8 cellular contexts compared by ENCODE assay signal in genomic region chr7:102287082-102287464, GRCh38. TPM values are rescaled to one million over a fixed set of nuclear protein-coding genes. Genes with fewer than 3 reads are reported as not detected.
DNase-seq lines count a peak whose midpoint lies in the region; ATAC-seq, FAIRE-seq and TF ChIP-seq lines count a peak whose summit lies in the region.

No MANE protein-coding gene starts in this region.

- H4K20me1 ChIP-seq in Loucy (ENCODE audit: insufficient read depth, low read length, poor library complexity, severe bottlenecking): peaks cover 11% of the 10 kb centered on the region
- H4K20me1 ChIP-seq in H1 (replicated peaks in 1 of 2; ENCODE audit: control insufficient read depth in 1 of 2, insufficient read depth in 2 of 2, low read length in 2 of 2): peaks cover 8 to 31% of the 10 kb centered on the region in 2 experiments

- H2BK20ac ChIP-seq in H1 (ENCODE audit: low read length): no peak overlapping the region

- TF ChIP-seq EP300 in H1 (IDR thresholded peaks at IDR 0.05; ENCODE audit: borderline replicate concordance in 1 of 2, low read depth in 2 of 2, low read length in 2 of 2): no peak

- H4K8ac ChIP-seq in H1 (ENCODE audit: extremely low read depth, insufficient read depth, low read length) (no peak overlapping the region; the same call in 1 of the 2 replicates), neuronal stem cell (ENCODE audit: low read depth, low read length) (no peak overlapping the region)

- H2BK5ac ChIP-seq in H1 (ENCODE audit: low read depth, low read length) (no peak overlapping the region; the same call in 1 of the 2 replicates), neuronal stem cell (ENCODE audit: low read length) (peak overlapping the region; percentile 82)

- no peaks in the 10 kb centered on the region for H3K9me3 ChIP-seq in Loucy (ENCODE audit: insufficient read depth, low read depth, low read length)
- H3K9me3 ChIP-seq in H1 (ENCODE audit: insufficient read depth in 2 of 2, low read depth in 1 of 2, low read length in 1 of 2): no peaks in the 10 kb centered on the region
- H3K9me3 ChIP-seq in neuronal stem cell (replicated peaks in 1 of 2; ENCODE audit: control insufficient read depth in 2 of 2, insufficient read depth in 1 of 2, low read depth in 1 of 2, low read length in 2 of 2): no peaks in the 10 kb centered on the region

- POLR2A ChIA-PET in H1 (lab: Charles Lee; ENCODE audit: partially characterized antibody): interaction anchor here (1.3 to 1.5 kb wide), 5 partner anchors 9 to 712 kb away, joined by 4 to 9 read pairs (median 4); partner anchors contain the start of gene PRKRIP1

- H3K79me1 ChIP-seq in H1 (ENCODE audit: low read depth, low read length) (peaks cover 5% of the 10 kb centered on the region), neuronal stem cell (ENCODE audit: low read depth, low read length) (peaks cover 5% of the 10 kb centered on the region)

- H3F3A ChIP-seq in Loucy (ENCODE audit: low read depth): no peaks in the 10 kb centered on the region

- TF ChIP-seq RAD21 in H1 (IDR thresholded peaks at IDR 0.05 in 1 of 2, conservative IDR thresholded peaks at IDR 0.05 in 1 of 2; ENCODE audit: low read depth in 2 of 2, low read length in 2 of 2): no peak

- H3K79me2 ChIP-seq in Loucy (ENCODE audit: insufficient read depth, low read length): no peaks in the 10 kb centered on the region
- no peaks in the 10 kb centered on the region for H3K79me2 ChIP-seq in H1 (ENCODE audit: control insufficient read depth in 1 of 2, insufficient read depth in 2 of 2, low read length in 2 of 2)

- peaks cover 14% of the 10 kb centered on the region; the same call in 1 of the 2 replicates for H3K23me2 ChIP-seq in H1 (ENCODE audit: low read depth, low read length)

- H2AFZ ChIP-seq in Loucy (ENCODE audit: low read length): peak overlapping the region; percentile 61
- no peak overlapping the region for H2AFZ ChIP-seq in H1 (ENCODE audit: low read length)
- peak overlapping the region; percentile 97 for H2AFZ ChIP-seq in neuronal stem cell (ENCODE audit: low read length)

- H3K27ac ChIP-seq in H1 (ENCODE audit: low read depth, low read length): no peak overlapping the region
- no peak overlapping the region for H3K27ac ChIP-seq in neuronal stem cell (replicated peaks; ENCODE audit: low read length)

- H2AK5ac ChIP-seq in H1 (ENCODE audit: low read depth, low read length): no peak overlapping the region
- peak overlapping the region; percentile 61 for H2AK5ac ChIP-seq in neuronal stem cell (ENCODE audit: low read depth, low read length)

- no peak for TF ChIP-seq POLR2A in H1 (IDR thresholded peaks at IDR 0.05; ENCODE audit: control extremely low read depth in 1 of 2, low read depth in 2 of 2, low read length in 2 of 2)
- no peak for TF ChIP-seq POLR2A in H54 (IDR thresholded peaks at IDR 0.05; ENCODE audit: low read depth, low read length)

- H4K5ac ChIP-seq in H1 (ENCODE audit: insufficient read length, low read depth, low read length): no peak overlapping the region

- H3K14ac ChIP-seq in H1 (ENCODE audit: insufficient read length): no peak overlapping the region
- H3K14ac ChIP-seq in neuronal stem cell (ENCODE audit: low read length): peak overlapping the region; percentile 99

- FAIRE-seq in H1 (lab: Jason Lieb, UNC): no peak
- FAIRE-seq in H54 (lab: Jason Lieb, UNC): no peak

- H3K9ac ChIP-seq in Loucy (ENCODE audit: low read depth, low read length, poor library complexity, severe bottlenecking) (peak overlapping the region; percentile 64), H1 (replicated peaks in 1 of 4; ENCODE audit: extremely low read depth in 1 of 4, low read depth in 3 of 4, low read length in 3 of 4) (peak overlapping the region in 2 of 4 experiments; percentile 16 to 20; a peak in 1 of 7 replicates), neuronal stem cell (ENCODE audit: low read depth, low read length, poor library complexity) (peak overlapping the region; percentile 99)

- ATAC-seq in GM19351 (IDR thresholded peaks at IDR 0.05; ENCODE audit: unreplicated experiment): peak; percentile 3
- ATAC-seq in GM21360 (IDR thresholded peaks at IDR 0.05; ENCODE audit: unreplicated experiment): no peak
- ATAC-seq in HG03025 (IDR thresholded peaks at IDR 0.05; ENCODE audit: low FRiP score, unreplicated experiment): no peak

- H2BK120ac ChIP-seq in H1 (replicated peaks; ENCODE audit: low read depth, low read length): no peak overlapping the region
- H2BK120ac ChIP-seq in neuronal stem cell (ENCODE audit: low read depth, low read length): no peak overlapping the region

- peak overlapping the region; percentile 87 for H3K4me3 ChIP-seq in Loucy (ENCODE audit: low read length, poor library complexity, severe bottlenecking)
- peak overlapping the region; percentile 71 to 97 (median 82) for H3K4me3 ChIP-seq in H1 (ENCODE audit: extremely low read depth in 1 of 4, insufficient read depth in 2 of 4, low read depth in 3 of 4, low read length in 4 of 4)
- peak overlapping the region; percentile 95 for H3K4me3 ChIP-seq in neuronal stem cell (ENCODE audit: low read length in 2 of 2)

- peak overlapping the region; percentile 85 for H4K91ac ChIP-seq in H1 (replicated peaks; ENCODE audit: insufficient read length, low read length)
- no peak overlapping the region for H4K91ac ChIP-seq in neuronal stem cell (ENCODE audit: low read depth, low read length, poor library complexity)

- H3K27me3 ChIP-seq in Loucy (ENCODE audit: insufficient read depth, low read length, poor library complexity, severe bottlenecking) (no peaks in the 10 kb centered on the region), H1 (replicated peaks in 1 of 4; ENCODE audit: control insufficient read depth in 3 of 4, extremely low read depth in 1 of 4, insufficient read depth in 3 of 4, low read length in 3 of 4) (peaks cover 0 to 4% (median 3%) of the 10 kb centered on the region in 4 experiments; a peak in 3 of 7 replicates), neuronal stem cell (ENCODE audit: control insufficient read depth in 3 of 3, insufficient read depth in 3 of 3, low read depth in 1 of 3, low read length in 3 of 3) (no peaks in the 10 kb centered on the region)

- H3K9me2 ChIP-seq in Loucy (replicated peaks; ENCODE audit: low read depth, low read length): no peaks in the 10 kb centered on the region

- H3K56ac ChIP-seq in H1 (replicated peaks; ENCODE audit: insufficient read length, low read depth, low read length): no peak overlapping the region

- no peak overlapping the region; the same call in 1 of the 2 replicates for H2BK15ac ChIP-seq in H1 (ENCODE audit: low read length)
- H2BK15ac ChIP-seq in neuronal stem cell (ENCODE audit: low read length): peak overlapping the region; percentile 94

- no peaks in the 10 kb centered on the region for H3K36me3 ChIP-seq in Loucy (ENCODE audit: insufficient read depth, low read length)
- no peaks in the 10 kb centered on the region for H3K36me3 ChIP-seq in H1 (ENCODE audit: control insufficient read depth in 2 of 4, insufficient read depth in 4 of 4, low read length in 3 of 4)
- no peaks in the 10 kb centered on the region for H3K36me3 ChIP-seq in neuronal stem cell (replicated peaks in 1 of 2; ENCODE audit: control insufficient read depth in 2 of 2, insufficient read depth in 2 of 2, low read length in 2 of 2)

- H3K4ac ChIP-seq in H1 (replicated peaks; ENCODE audit: insufficient read length, low read depth, low read length): peak overlapping the region; percentile 94
- H3K4ac ChIP-seq in neuronal stem cell (ENCODE audit: low read length): peak overlapping the region; percentile 6

- CTCF ChIA-PET in H1 (lab: Charles Lee; ENCODE audit: partially characterized antibody): interaction anchor here (1.0 to 2.4 kb wide), 3 partner anchors 8 to 108 kb away, joined by 3 to 11 read pairs (median 9); no protein-coding TSS in a partner anchor

- H3K4me1 ChIP-seq in Loucy (ENCODE audit: insufficient read depth, low read length, poor library complexity, severe bottlenecking): peaks cover 14% of the 10 kb centered on the region
- peaks cover 2 to 14% (median 10%) of the 10 kb centered on the region in 4 experiments; a peak in 6 of 7 replicates for H3K4me1 ChIP-seq in H1 (replicated peaks in 1 of 4; ENCODE audit: control insufficient read depth in 3 of 4, insufficient read depth in 4 of 4, low read length in 3 of 4)
- peaks cover 21 to 26% of the 10 kb centered on the region in 2 donors for H3K4me1 ChIP-seq in neuronal stem cell (ENCODE audit: control insufficient read depth in 2 of 2, insufficient read depth in 1 of 2, low read depth in 1 of 2, low read length in 2 of 2)

- 0% methylated on average over 9 of the region's 38 CpGs; no CpG with 5 or more reads in 1 of the 2 experiments for WGBS in H1 (ENCODE audit: extremely low coverage in 1 of 2, insufficient coverage in 1 of 2, insufficient read length in 1 of 2, insufficient replicate concordance in 2 of 2, low coverage in 1 of 2, low lambda C conversion rate in 2 of 2, missing lambda C conversion rate in 1 of 2), 2 experiments
- WGBS in neuronal stem cell (ENCODE audit: extremely low coverage in 2 of 2, insufficient read length in 2 of 2, insufficient replicate concordance in 1 of 2), 2 donors: no CpG with 5 or more reads among the region's 38 CpGs

- H3K23ac ChIP-seq in H1 (ENCODE audit: insufficient read length): no peak overlapping the region
- H3K23ac ChIP-seq in neuronal stem cell (ENCODE audit: low read depth, low read length, poor library complexity): peak overlapping the region; percentile 95

- H3K4me2 ChIP-seq in Loucy (ENCODE audit: low read depth, low read length, poor library complexity, severe bottlenecking) (peak overlapping the region; percentile 96), H1 (ENCODE audit: insufficient read depth in 1 of 2, low read depth in 2 of 2, low read length in 2 of 2) (peak overlapping the region; percentile 76 to 92), neuronal stem cell (ENCODE audit: insufficient read depth, low read length, poor library complexity, severe bottlenecking) (peak overlapping the region; percentile 97)

- H3K18ac ChIP-seq in H1 (ENCODE audit: extremely low read depth, low read length) (peak overlapping the region; percentile 87), neuronal stem cell (ENCODE audit: low read length) (peak overlapping the region; percentile 97)

- DNase-seq in H1 (ENCODE audit: low read depth in 1 of 2, low spot score in 2 of 2): no peak
- peak; percentile 41 for DNase-seq in neuronal stem cell (ENCODE audit: low spot score)
- DNase-seq in H54 (ENCODE audit: insufficient read length, low spot score): no peak
- no peak for DNase-seq in SKM-1 (lab: John Stamatoyannopoulos, UW; ENCODE audit: unreplicated experiment)

- peak overlapping the region; percentile 43; the same call in 1 of the 2 replicates for H2BK12ac ChIP-seq in H1 (ENCODE audit: low read depth, low read length)
- peak overlapping the region; percentile 97 for H2BK12ac ChIP-seq in neuronal stem cell (ENCODE audit: low read length)

- no peak for TF ChIP-seq CTCF in Loucy (conservative IDR thresholded peaks at IDR 0.05; ENCODE audit: low read length)
- no peak for TF ChIP-seq CTCF in H1 (IDR thresholded peaks at IDR 0.05; ENCODE audit: control extremely low read depth in 1 of 3, insufficient read depth in 1 of 3, low read depth in 1 of 3, low read length in 3 of 3)

RNA-seq across cellular contexts. Expression of gene SH2B2, which starts 0.4 kb away (rescaled TPM):
- total RNA-seq in H1 (2021; fragmentation: NEBNext Ultra II Directional; extraction: Animal tissue kit (Norgen Biotek cat#: 25700)): 17.5 and 18.7 TPM in 2 replicates
- polyA plus RNA-seq in H1 (2011; rRNA removed): 11.5 and 21.0 TPM in 2 replicates
- polyA plus RNA-seq in H1 (2011; cell fraction: cytosol; rRNA removed): 11.9 TPM
- 13.6 TPM for polyA plus RNA-seq in H1 (2011; cell fraction: nucleus; rRNA removed)
- 4.5 to 12.5 TPM (median 10.7 TPM) in 4 replicates for polyA plus RNA-seq in H1 (2012, experiment 1 of 2)
- polyA plus RNA-seq in H1 (2012, experiment 2 of 2): 6.4 TPM
- polyA plus RNA-seq in H1 (2013, experiment 1 of 2): 6.5 TPM
- 7.5 TPM for polyA plus RNA-seq in H1 (2013, experiment 2 of 2)
- polyA minus RNA-seq in H1 (2011; rRNA and poly(A)+ RNA removed): 5.3 and 6.7 TPM in 2 replicates
- polyA minus RNA-seq in H1 (2011; cell fraction: cytosol; rRNA and poly(A)+ RNA removed): 11.3 TPM
- 7.5 TPM for polyA minus RNA-seq in H1 (2011; cell fraction: nucleus; rRNA and poly(A)+ RNA removed)
- 9.5 TPM for polyA plus RNA-seq in neuronal stem cell (2013, experiment 1 of 2)
- polyA plus RNA-seq in neuronal stem cell (2013, experiment 2 of 2): 9.6 TPM
